ENCODE assay signal across 29 cellular contexts in genomic region chrX:3206314-3206713, GRCh38.
"Had no signal": no experiment of that assay in that cellular context is flagged by ENCODE, and none has a peak within 500 bp of the region (broad histone marks: within the 10 kb centered on the region; RNA-seq: fewer than 3 reads in every experiment).

No MANE protein-coding gene starts in this region.

- H3K9me3 ChIP-seq: stomach, suprapubic skin, testis, thoracic aorta, thyroid gland, tibial artery, tibial nerve, transverse colon, upper lobe of left lung, upper lobe of right lung, uterus, vagina had no signal

- H3K4me3 ChIP-seq: stomach, suprapubic skin, testis, thoracic aorta, thyroid gland, tibial artery, tibial nerve, transverse colon, upper lobe of left lung, upper lobe of right lung, uterus, vagina had no signal

- H3K27me3 Mint-ChIP-seq: stimulated activated naive CD8-positive, alpha-beta T cell treated with anti-CD3 and anti-CD28 coated beads, Interleukin-15, amount 100 ng/mL, for 72 hours; stimulated activated naive CD8-positive, alpha-beta T cell treated with anti-CD3 and anti-CD28 coated beads, Interleukin-15, Interleukin-2, amounts not matched to agents 100 ng/mL and 50 ng/mL, for 24 hours had no signal

- H3K27ac Mint-ChIP-seq: stimulated activated effector memory CD8-positive, alpha-beta T cell treated with anti-CD3 and anti-CD28 coated beads, Interleukin-12 subunit alpha, Interleukin-12 subunit beta, amount 100 ng/mL, for 72 hours; stimulated activated memory B cell treated with anti-CD40 and anti-IgM and Interleukin-4, amounts not matched to agents 10 μg/mL and 1 μg/mL and 100 μg/mL, for 72 hours; stimulated activated naive B cell treated with anti-CD40 and anti-IgM and Interleukin-4, amounts not matched to agents 10 μg/mL and 1 μg/mL and 100 μg/mL, for 72 hours; stimulated activated naive CD8-positive, alpha-beta T cell treated with anti-CD3 and anti-CD28 coated beads, Interleukin-15, Interleukin-2, amounts not matched to agents 100 ng/mL and 50 ng/mL, for 24 hours; type B pancreatic cell had no signal

- H3K4me3 Mint-ChIP-seq: stimulated activated effector memory CD8-positive, alpha-beta T cell treated with anti-CD3 and anti-CD28 coated beads, Interleukin-12 subunit alpha, Interleukin-12 subunit beta, amount 100 ng/mL, for 72 hours; stimulated activated memory B cell treated with anti-CD40 and anti-IgM and Interleukin-4, amounts not matched to agents 10 μg/mL and 1 μg/mL and 100 μg/mL, for 72 hours; stimulated activated naive B cell treated with anti-CD40 and anti-IgM and Interleukin-4, amounts not matched to agents 10 μg/mL and 1 μg/mL and 100 μg/mL, for 72 hours; stimulated activated naive CD8-positive, alpha-beta T cell treated with anti-CD3 and anti-CD28 coated beads, Interleukin-15, amount 100 ng/mL, for 72 hours; stimulated activated naive CD8-positive, alpha-beta T cell treated with anti-CD3 and anti-CD28 coated beads, Interleukin-15, Interleukin-2, amounts not matched to agents 100 ng/mL and 50 ng/mL, for 24 hours; type B pancreatic cell had no signal

- DNase-seq: stimulated activated CD4-positive, alpha-beta T cell treated with anti-CD3 and anti-CD28 coated beads, Interleukin-2, amount 100 ng/mL, for 48 hours; stimulated activated CD4-positive, alpha-beta T cell treated with anti-CD3 and anti-CD28 coated beads, Interleukin-4, amount 100 ng/mL, for 1 hour; stimulated activated CD4-positive, alpha-beta T cell treated with anti-CD3 and anti-CD28 coated beads, Interleukin-4, amount 100 ng/mL, for 24 hours; stimulated activated CD4-positive, alpha-beta T cell treated with anti-CD3 and anti-CD28 coated beads, Interleukin-4, amount 100 ng/mL, for 4 hours; stimulated activated CD8-positive, alpha-beta memory T cell treated with anti-CD3 and anti-CD28 coated beads, Interleukin-4, amount 100 ng/mL, for 48 hours; stimulated activated naive B cell treated with anti-CD40 and anti-IgM and Interleukin-4, amounts not matched to agents 10 μg/mL and 1 μg/mL and 100 μg/mL, for 72 hours; stimulated activated naive CD4-positive, alpha-beta T cell; stimulated activated naive CD4-positive, alpha-beta T cell treated with Interleukin-2 at 50 U/mL for 16 hours; stimulated activated naive CD8-positive, alpha-beta T cell treated with anti-CD3 and anti-CD28 coated beads, Interleukin-15, amount 100 ng/mL, for 72 hours; stimulated activated naive CD8-positive, alpha-beta T cell treated with anti-CD3 and anti-CD28 coated beads, Interleukin-15, Interleukin-2, amounts not matched to agents 100 U/mL and 50 U/mL, for 24 hours; stomach; substantia nigra; testis; thyroid gland; tibial artery; transverse colon; trophoblast cell; upper lobe of left lung; upper lobe of right lung; uterus had no signal

- H3K9me3 Mint-ChIP-seq: stimulated activated effector memory CD8-positive, alpha-beta T cell treated with anti-CD3 and anti-CD28 coated beads, Interleukin-12 subunit alpha, Interleukin-12 subunit beta, amount 100 ng/mL, for 72 hours; stimulated activated naive B cell treated with anti-CD40 and anti-IgM and Interleukin-4, amounts not matched to agents 10 μg/mL and 1 μg/mL and 100 μg/mL, for 72 hours; stimulated activated naive CD8-positive, alpha-beta T cell treated with anti-CD3 and anti-CD28 coated beads, Interleukin-15, amount 100 ng/mL, for 72 hours; stimulated activated naive CD8-positive, alpha-beta T cell treated with anti-CD3 and anti-CD28 coated beads, Interleukin-15, Interleukin-2, amounts not matched to agents 100 ng/mL and 50 ng/mL, for 24 hours; type B pancreatic cell had no signal

- ATAC-seq: stimulated activated effector memory CD8-positive, alpha-beta T cell treated with anti-CD3 and anti-CD28 coated beads, Interleukin-12 subunit alpha, Interleukin-12 subunit beta, amount 100 ng/mL, for 72 hours; stimulated activated memory B cell treated with anti-CD40 and anti-IgM and Interleukin-4, amounts not matched to agents 10 μg/mL and 1 μg/mL and 100 μg/mL, for 72 hours; stimulated activated naive B cell treated with anti-CD40 and anti-IgM and Interleukin-4, amounts not matched to agents 10 μg/mL and 1 μg/mL and 100 μg/mL, for 72 hours; stimulated activated naive CD8-positive, alpha-beta T cell treated with anti-CD3 and anti-CD28 coated beads, Interleukin-15, amount 100 ng/mL, for 72 hours; stimulated activated naive CD8-positive, alpha-beta T cell treated with anti-CD3 and anti-CD28 coated beads, Interleukin-15, Interleukin-2, amounts not matched to agents 100 U/mL and 50 U/mL, for 24 hours; upper lobe of right lung had no signal

- H3K27me3 ChIP-seq: stomach, suprapubic skin, testis, thyroid gland, tibial artery, tibial nerve, transverse colon, upper lobe of left lung, upper lobe of right lung, uterus, vagina had no signal

- H3K36me3 ChIP-seq: stomach, suprapubic skin, thoracic aorta, thyroid gland, tibial artery, tibial nerve, transverse colon, upper lobe of left lung, upper lobe of right lung, uterus, vagina had no signal

- H3K4me1 ChIP-seq: stomach, suprapubic skin, testis, thyroid gland, tibial artery, tibial nerve, transverse colon, upper lobe of left lung, upper lobe of right lung, uterus, vagina had no signal

- H3K36me3 Mint-ChIP-seq: stimulated activated effector memory CD8-positive, alpha-beta T cell treated with anti-CD3 and anti-CD28 coated beads, Interleukin-12 subunit alpha, Interleukin-12 subunit beta, amount 100 ng/mL, for 72 hours; stimulated activated memory B cell treated with anti-CD40 and anti-IgM and Interleukin-4, amounts not matched to agents 10 μg/mL and 1 μg/mL and 100 μg/mL, for 72 hours; stimulated activated naive B cell treated with anti-CD40 and anti-IgM and Interleukin-4, amounts not matched to agents 10 μg/mL and 1 μg/mL and 100 μg/mL, for 72 hours; type B pancreatic cell had no signal

- H3K4me1 Mint-ChIP-seq: stimulated activated effector memory CD8-positive, alpha-beta T cell treated with anti-CD3 and anti-CD28 coated beads, Interleukin-12 subunit alpha, Interleukin-12 subunit beta, amount 100 ng/mL, for 72 hours; stimulated activated memory B cell treated with anti-CD40 and anti-IgM and Interleukin-4, amounts not matched to agents 10 μg/mL and 1 μg/mL and 100 μg/mL, for 72 hours; stimulated activated naive B cell treated with anti-CD40 and anti-IgM and Interleukin-4, amounts not matched to agents 10 μg/mL and 1 μg/mL and 100 μg/mL, for 72 hours; stimulated activated naive CD8-positive, alpha-beta T cell treated with anti-CD3 and anti-CD28 coated beads, Interleukin-15, amount 100 ng/mL, for 72 hours had no signal

- H3K27ac ChIP-seq: stomach, suprapubic skin, testis, thoracic aorta, thyroid gland, tibial artery, tibial nerve, transverse colon, upper lobe of left lung, upper lobe of right lung, uterus, vagina had no signal

- FAIRE-seq: urothelium cell line had no signal
